Comparison of ENCODE assay signal across 8 cellular contexts in genomic region chr13:37751025-37751424, GRCh38.
"Had no signal": no experiment of that assay in that cellular context is flagged by ENCODE, and none has a peak within 500 bp of the region (broad histone marks: within the 10 kb centered on the region; RNA-seq: fewer than 3 reads in every experiment).

No MANE protein-coding gene starts in this region.

- ATAC-seq: GM12878 had no signal

- FAIRE-seq: G401.6, GM12878, GM12891, GM12892, GM18507, GM19239 had no signal

- H3K4me3 ChIP-seq: GM12878 had no signal

- DNase-seq: GDM1, GF-D8 had no signal
